1 cellular context compared by ENCODE assay signal in the genomic region with DNA sequence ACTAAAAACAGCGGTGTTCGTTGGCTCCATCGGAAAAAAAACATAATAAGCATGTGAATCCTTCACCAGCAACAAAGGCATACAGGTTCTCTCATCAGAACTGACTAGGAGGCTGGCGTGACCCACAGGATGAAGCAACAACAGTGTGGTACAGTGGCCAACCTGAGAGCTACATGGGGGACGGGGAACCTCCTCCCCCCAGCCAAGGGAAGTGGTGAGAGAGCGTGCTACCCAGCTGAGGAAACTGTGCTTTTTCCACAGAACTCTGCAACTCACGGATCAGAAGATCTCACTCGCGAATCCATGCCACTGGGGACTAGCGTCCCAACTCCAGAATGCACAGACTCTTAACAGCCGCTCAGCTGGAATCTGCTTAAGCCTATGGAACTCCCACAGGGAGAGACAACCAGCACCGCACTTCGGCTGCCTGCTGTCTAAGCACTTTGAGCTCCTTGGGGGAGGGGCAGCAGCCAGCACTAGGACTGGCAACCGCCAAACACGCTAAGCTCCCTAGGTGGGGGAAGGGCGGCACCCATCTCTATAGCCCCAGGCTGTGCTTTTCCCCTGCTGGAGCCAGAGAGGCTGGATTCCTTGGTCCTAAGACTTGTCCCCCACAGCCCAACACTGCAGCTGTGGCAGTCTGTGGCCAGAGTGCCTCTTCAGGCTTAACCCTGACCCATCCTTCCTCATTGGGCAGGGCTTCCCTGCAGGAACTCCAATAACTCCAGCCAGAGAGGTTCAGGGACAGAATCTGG.
TF ChIP-seq lines count a peak whose summit lies in the region.

No MANE protein-coding gene starts in this region.

TF ChIP-seq in HEK293, 187 proteins besides CTCF, POLR2A, EP300 and RAD21 (continued from another document):
- TF ChIP-seq, protein P1, sequence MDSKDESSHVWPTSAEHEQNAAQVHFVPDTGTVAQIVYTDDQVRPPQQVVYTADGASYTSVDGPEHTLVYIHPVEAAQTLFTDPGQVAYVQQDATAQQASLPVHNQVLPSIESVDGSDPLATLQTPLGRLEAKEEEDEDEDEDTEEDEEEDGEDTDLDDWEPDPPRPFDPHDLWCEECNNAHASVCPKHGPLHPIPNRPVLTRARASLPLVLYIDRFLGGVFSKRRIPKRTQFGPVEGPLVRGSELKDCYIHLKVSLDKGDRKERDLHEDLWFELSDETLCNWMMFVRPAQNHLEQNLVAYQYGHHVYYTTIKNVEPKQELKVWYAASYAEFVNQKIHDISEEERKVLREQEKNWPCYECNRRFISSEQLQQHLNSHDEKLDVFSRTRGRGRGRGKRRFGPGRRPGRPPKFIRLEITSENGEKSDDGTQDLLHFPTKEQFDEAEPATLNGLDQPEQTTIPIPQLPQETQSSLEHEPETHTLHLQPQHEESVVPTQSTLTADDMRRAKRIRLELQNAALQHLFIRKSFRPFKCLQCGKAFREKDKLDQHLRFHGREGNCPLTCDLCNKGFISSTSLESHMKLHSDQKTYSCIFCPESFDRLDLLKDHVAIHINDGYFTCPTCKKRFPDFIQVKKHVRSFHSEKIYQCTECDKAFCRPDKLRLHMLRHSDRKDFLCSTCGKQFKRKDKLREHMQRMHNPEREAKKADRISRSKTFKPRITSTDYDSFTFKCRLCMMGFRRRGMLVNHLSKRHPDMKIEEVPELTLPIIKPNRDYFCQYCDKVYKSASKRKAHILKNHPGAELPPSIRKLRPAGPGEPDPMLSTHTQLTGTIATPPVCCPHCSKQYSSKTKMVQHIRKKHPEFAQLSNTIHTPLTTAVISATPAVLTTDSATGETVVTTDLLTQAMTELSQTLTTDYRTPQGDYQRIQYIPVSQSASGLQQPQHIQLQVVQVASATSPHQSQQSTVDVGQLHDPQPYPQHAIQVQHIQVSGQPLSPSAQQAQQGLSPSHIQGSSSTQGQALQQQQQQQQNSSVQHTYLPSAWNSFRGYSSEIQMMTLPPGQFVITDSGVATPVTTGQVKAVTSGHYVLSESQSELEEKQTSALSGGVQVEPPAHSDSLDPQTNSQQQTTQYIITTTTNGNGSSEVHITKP (tag by site-specific recombination; IDR thresholded peaks at IDR 0.05): no peak
- TF ChIP-seq, protein P2, sequence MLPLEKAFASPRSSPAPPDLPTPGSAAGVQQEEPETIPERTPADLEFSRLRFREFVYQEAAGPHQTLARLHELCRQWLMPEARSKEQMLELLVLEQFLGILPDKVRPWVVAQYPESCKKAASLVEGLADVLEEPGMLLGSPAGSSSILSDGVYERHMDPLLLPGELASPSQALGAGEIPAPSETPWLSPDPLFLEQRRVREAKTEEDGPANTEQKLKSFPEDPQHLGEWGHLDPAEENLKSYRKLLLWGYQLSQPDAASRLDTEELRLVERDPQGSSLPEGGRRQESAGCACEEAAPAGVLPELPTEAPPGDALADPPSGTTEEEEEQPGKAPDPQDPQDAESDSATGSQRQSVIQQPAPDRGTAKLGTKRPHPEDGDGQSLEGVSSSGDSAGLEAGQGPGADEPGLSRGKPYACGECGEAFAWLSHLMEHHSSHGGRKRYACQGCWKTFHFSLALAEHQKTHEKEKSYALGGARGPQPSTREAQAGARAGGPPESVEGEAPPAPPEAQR (tag by site-specific recombination; IDR thresholded peaks at IDR 0.05): no peak
- TF ChIP-seq GLIS1 (tag by site-specific recombination; IDR thresholded peaks at IDR 0.05) (peak; percentile 54; the same call in 1 of the 2 replicates), KLF7 (tag by site-specific recombination; IDR thresholded peaks at IDR 0.05; ENCODE audit: borderline replicate concordance) (no peak), OVOL3 (tag by site-specific recombination; IDR thresholded peaks at IDR 0.05) (no peak), ZNF677 (tag by site-specific recombination; IDR thresholded peaks at IDR 0.05) (no peak), ZNF239 (tag by site-specific recombination; IDR thresholded peaks at IDR 0.05) (no peak), ZIC2 (tag by site-specific recombination; IDR thresholded peaks at IDR 0.05) (peak; percentile 92), ZNF404 (tag by site-specific recombination; IDR thresholded peaks at IDR 0.05) (no peak), OSR2 (tag by site-specific recombination; IDR thresholded peaks at IDR 0.05) (peak; percentile 79), ZNF610 (tag by site-specific recombination; IDR thresholded peaks at IDR 0.05; ENCODE audit: borderline replicate concordance) (0 out of 2 replicates have a peak, but pooled peaks have one; percentile 31), SCRT1 (tag by site-specific recombination; IDR thresholded peaks at IDR 0.05; ENCODE audit: borderline replicate concordance) (no peak)
